ENCODE assay signal across 8 cellular contexts in the genomic region with DNA sequence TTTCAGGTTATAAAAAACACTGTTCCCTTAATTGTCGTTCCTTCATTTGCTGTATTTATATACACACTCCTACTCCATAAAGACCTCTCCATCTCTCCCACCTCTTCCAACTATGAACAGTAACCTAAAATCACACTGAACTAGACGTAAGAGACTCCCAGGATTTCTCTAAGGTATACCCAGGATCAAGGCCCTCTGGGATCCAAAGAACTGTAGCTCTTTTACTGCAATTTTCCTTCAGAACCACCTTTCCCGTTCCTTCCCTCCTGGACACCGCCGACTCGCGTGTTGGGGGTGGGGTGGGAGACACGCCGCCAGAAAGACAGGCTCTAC. TPM values are rescaled to one million over a fixed set of nuclear protein-coding genes. Genes with fewer than 3 reads are reported as not detected.
A peak's percentile ranks its signal among the peaks of the same experiment; 100 is the strongest.
DNase-seq lines count a peak whose midpoint lies in the region; ATAC-seq and TF ChIP-seq lines count a peak whose summit lies in the region.

No MANE protein-coding gene starts in this region.

- H3K9me3 Mint-ChIP-seq in H9 = no peaks in the 10 kb centered on the region; a peak in 1 of 5 replicates

- H3K4me3 ChIP-seq in ACC112 (ENCODE audit: low read depth, low read length) (peak overlapping the region; percentile 94), body of pancreas (peak overlapping the region; percentile 50 to 86), mononuclear cell (ENCODE audit: low read length) (peak overlapping the region; percentile 98)

- H2BK12ac ChIP-seq in H9 (ENCODE audit: insufficient read length, low read depth, low read length) = no peak overlapping the region

- H4K91ac ChIP-seq in H9 (ENCODE audit: insufficient read length, low read depth, low read length) = no peak overlapping the region

- peaks cover 10% of the 10 kb centered on the region for H3K23me2 ChIP-seq in H9 (ENCODE audit: insufficient read length, low read depth, low read length, poor library complexity, severe bottlenecking)

- peak overlapping the region; percentile 95 for H2AFZ ChIP-seq in ACC112 (ENCODE audit: low read length, unreplicated experiment)
- no peak overlapping the region for H2AFZ ChIP-seq in H9 (ENCODE audit: low read length)

- no peak overlapping the region for H4K8ac ChIP-seq in H9 (replicated peaks; ENCODE audit: insufficient read length, low read depth, low read length)

- H2BK5ac ChIP-seq in H9 (ENCODE audit: insufficient read length, low read length) = no peak overlapping the region

- peak overlapping the region; percentile 98 for H3K14ac ChIP-seq in H9 (ENCODE audit: insufficient read depth, low read length)

- H3K27ac Mint-ChIP-seq in H9 = peak overlapping the region; percentile 68 to 97 (median 96)

- peaks cover 1 to 11% (median 5%) of the 10 kb centered on the region in 3 experiments; a peak in 4 of 7 replicates for H3K36me3 Mint-ChIP-seq in H9 (ENCODE audit: insufficient read depth in 1 of 3, low read depth in 3 of 3)

- no peak overlapping the region for H2BK120ac ChIP-seq in H9 (ENCODE audit: low read depth, low read length, poor library complexity, severe bottlenecking)

- H3K27me3 Mint-ChIP-seq in H9 (ENCODE audit: low read depth) = no peaks in the 10 kb centered on the region

- no peak overlapping the region for H3K4ac ChIP-seq in H9 (ENCODE audit: low read depth, low read length)

- no peak overlapping the region for H2BK20ac ChIP-seq in H9 (ENCODE audit: low read depth, low read length, poor library complexity, severe bottlenecking)

- TF ChIP-seq CTCF in H9 (conservative IDR thresholded peaks at IDR 0.05) (no peak), body of pancreas (IDR thresholded peaks at IDR 0.05) (no peak)

- H3K4me2 ChIP-seq in H9 (ENCODE audit: insufficient read depth, insufficient read length, low read length) = peak overlapping the region; percentile 94

- H3K9ac ChIP-seq in H9 (ENCODE audit: extremely low read depth, insufficient read length, low read length) = peak overlapping the region; percentile 93

- H4K20me1 ChIP-seq in H9 (ENCODE audit: control insufficient read depth, insufficient read depth, insufficient read length) = no peaks in the 10 kb centered on the region

- no peak overlapping the region for H2BK15ac ChIP-seq in H9 (ENCODE audit: low read depth, low read length)

- H3K4me1 Mint-ChIP-seq in H9 = peaks cover 17 to 20% of the 10 kb centered on the region in 2 experiments

- no peak overlapping the region for H3T11ph ChIP-seq in H9 (ENCODE audit: low read length)

- intact Hi-C loops in body of pancreas (cut with DNase I) = no loop called here

- H3K56ac ChIP-seq in H9 (ENCODE audit: insufficient read length, low read depth, low read length) = no peak overlapping the region

- H3K79me2 ChIP-seq in ACC112 (ENCODE audit: control insufficient read depth, insufficient read depth, low read length, unreplicated experiment) = peaks cover 61% of the 10 kb centered on the region
- peaks cover 18% of the 10 kb centered on the region; the same call in 1 of the 2 replicates for H3K79me2 ChIP-seq in H9 (ENCODE audit: insufficient read depth, low read length)

- H3K23ac ChIP-seq in H9 (ENCODE audit: insufficient read length, low read depth, low read length) = no peak overlapping the region

- H3K79me1 ChIP-seq in H9 (ENCODE audit: insufficient read depth, low read depth, low read length, poor library complexity, severe bottlenecking) = no peaks in the 10 kb centered on the region

- H3K36me3 ChIP-seq in ACC112 (ENCODE audit: insufficient read depth, low read length) = no peaks in the 10 kb centered on the region
- no peaks in the 10 kb centered on the region for H3K36me3 ChIP-seq in body of pancreas (replicated peaks in 1 of 2; ENCODE audit: insufficient read depth in 1 of 2, low read depth in 2 of 2)

- H3K4me1 ChIP-seq in ACC112 (ENCODE audit: control insufficient read depth, insufficient read depth, low read length, unreplicated experiment) = peaks cover 3% of the 10 kb centered on the region
- H3K4me1 ChIP-seq in H9 (ENCODE audit: insufficient read depth, low read length) = no peaks in the 10 kb centered on the region
- H3K4me1 ChIP-seq in body of pancreas = peaks cover 23% of the 10 kb centered on the region
- H3K4me1 ChIP-seq in mononuclear cell (ENCODE audit: insufficient read depth, low read length) = peaks cover 26% of the 10 kb centered on the region

- WGBS in H9 (ENCODE audit: extremely low coverage, insufficient read length, low lambda C conversion rate) = no CpG with 5 or more reads among the region's 9 CpGs
- WGBS in body of pancreas, 2 donors = 0% methylated on average over 9 of the region's 9 CpGs

- DNase-seq in H9 (no peak), body of pancreas (no peak), iPS-NIHi7 (ENCODE audit: extremely low spot score) (no peak), NCI-H524 treated with DMSO at 0.1 percent for 48 hours (lab: John Stamatoyannopoulos, UW) (no peak), Ammon's horn (ENCODE audit: low spot score) (no peak)
- DNase-seq in activated CD8-positive, alpha-beta memory T cell treated with anti-CD3 and anti-CD28 coated beads for 24 hours = no peak

- H3K27me3 ChIP-seq in ACC112 (ENCODE audit: insufficient read depth, low read length) (no peaks in the 10 kb centered on the region), H9 (ENCODE audit: insufficient read depth, low read length) (no peaks in the 10 kb centered on the region), body of pancreas (no peaks in the 10 kb centered on the region), mononuclear cell (ENCODE audit: insufficient read depth, low read length) (no peaks in the 10 kb centered on the region)

- no peak overlapping the region for H4K5ac ChIP-seq in H9 (ENCODE audit: insufficient read length, low read depth, low read length)

- no peak for TF ChIP-seq POLR2A in body of pancreas (IDR thresholded peaks at IDR 0.05)

- H3K27ac ChIP-seq in ACC112 (ENCODE audit: low read depth, low read length) (peak overlapping the region; percentile 88), H9 (ENCODE audit: insufficient read length, low read depth, low read length) (peak overlapping the region; percentile 36), body of pancreas (peak overlapping the region; percentile 96 to 100 (median 99))

- H3K9me3 ChIP-seq in H9 (ENCODE audit: control insufficient read depth, low read depth, low read length) (no peaks in the 10 kb centered on the region), body of pancreas (no peaks in the 10 kb centered on the region), mononuclear cell (ENCODE audit: low read depth, low read length) (no peaks in the 10 kb centered on the region)

- peak overlapping the region; percentile 88 to 90 for H3K4me3 Mint-ChIP-seq in H9

- no peak for ATAC-seq in body of pancreas

- peak overlapping the region; percentile 27 for H3K18ac ChIP-seq in H9 (ENCODE audit: insufficient read length, low read depth, low read length)

- H2AK5ac ChIP-seq in H9 (ENCODE audit: insufficient read length, low read length) = no peak overlapping the region

RNA-seq across cellular contexts. Expression of a gene that starts 0.7 kb away (rescaled TPM):
- total RNA-seq in H9 (2021) (25.1 and 26.3 TPM in 2 replicates), body of pancreas (10 to 100 TPM; 12.7 to 15.5 TPM), mononuclear cell (32.2 TPM)

RNA-seq across cellular contexts. Expression of a gene that starts 29.1 kb away (rescaled TPM):
- total RNA-seq in H9 (2021) (92.1 and 102 TPM in 2 replicates), body of pancreas (10 to 100 TPM in 1 of 2 donors, 1 to 10 TPM in 1; 8.6 to 22.8 TPM), mononuclear cell (12.6 TPM)

RNA-seq across cellular contexts. Expression of a gene that starts 32.3 kb away (rescaled TPM):
- total RNA-seq in H9 (2021) (91.5 and 98.3 TPM in 2 replicates), body of pancreas (10 to 100 TPM; 26.2 to 26.7 TPM), mononuclear cell (34.6 TPM)

Comparison
In these comparisons a context has a peak if more than half of its experiments do, and no peak if none do; other contexts are left out.
1. H3K27ac ChIP-seq: peak in every context shown above with its lines; median percentile 99 in body of pancreas; 88 in ACC112; 36 in H9.